ENCODE assay signal across 1 cellular context in genomic region chr12:46261658-46262057, GRCh38.
TF ChIP-seq lines count a peak whose summit lies in the region.

No MANE protein-coding gene starts in this region.

TF ChIP-seq in GM23338, 12 proteins besides CTCF, POLR2A, EP300 and RAD21 (continued from another document):
- no peak for TF ChIP-seq STAT1 (IDR thresholded peaks at IDR 0.05; ENCODE audit: unreplicated experiment)
- TF ChIP-seq ETS1 (IDR thresholded peaks at IDR 0.05): no peak
- no peak for TF ChIP-seq EZH2phosphoT487 (IDR thresholded peaks at IDR 0.05; ENCODE audit: unreplicated experiment)
- no peak for TF ChIP-seq ZNF462 (CRISPR knock-in tag; IDR thresholded peaks at IDR 0.05)
- no peak for TF ChIP-seq CREB1 (CRISPR knock-in tag; IDR thresholded peaks at IDR 0.05; ENCODE audit: low read depth)
- TF ChIP-seq REST (IDR thresholded peaks at IDR 0.05; ENCODE audit: unreplicated experiment): no peak
